In the genomic region with DNA sequence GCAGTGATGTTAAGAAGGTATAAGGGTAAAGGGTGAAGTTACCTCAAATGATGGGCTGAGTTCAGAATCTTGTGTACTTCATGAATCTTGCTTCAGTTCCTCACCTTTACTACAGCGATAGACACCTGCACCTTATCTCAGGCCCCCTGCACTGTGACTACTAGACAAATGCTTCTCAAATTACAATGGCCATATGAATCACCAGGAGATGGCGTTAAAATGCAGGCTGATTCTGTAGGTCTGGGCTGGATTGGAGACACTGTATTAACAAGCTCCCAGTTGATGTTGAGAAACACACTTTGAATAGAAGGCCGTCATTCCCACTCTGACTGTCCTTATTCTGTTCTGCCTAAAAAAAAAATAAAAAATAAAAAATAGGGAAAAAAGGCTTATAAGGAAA, we compare ENCODE assay signal across 8 cellular contexts. TPM values are rescaled to one million over a fixed set of nuclear protein-coding genes. Genes with fewer than 3 reads are reported as not detected.
DNase-seq lines count a peak whose midpoint lies in the region; ATAC-seq and TF ChIP-seq lines count a peak whose summit lies in the region.

No MANE protein-coding gene starts in this region.

- intact Hi-C loops in upper lobe of right lung (cut with DNase I), result no loop called here

- no peak overlapping the region for H3K4me3 Mint-ChIP-seq in activated naive CD4-positive, alpha-beta T cell treated with anti-CD3 and anti-CD28 coated beads, Interleukin-2, amount 10 ng/mL, durations not matched to agents 7 days and 5 days

- H3K9ac ChIP-seq in mesenchymal stem cell (ENCODE audit: low read length), result no peak overlapping the region

- no peak overlapping the region for H4K8ac ChIP-seq in mesenchymal stem cell (ENCODE audit: low read length)

- CTCF ChIA-PET in activated naive CD4-positive, alpha-beta T cell treated with anti-CD3 and anti-CD28 coated beads, Interleukin-2, amount 10 ng/mL, durations not matched to agents 7 days and 5 days (lab: Charles Lee), result interaction anchor here (0.5 to 1.7 kb wide), 4 partner anchors 10 to 26 kb away, joined by 3 to 5 read pairs (median 4); no protein-coding TSS in a partner anchor

- ATAC-seq in HG02798 (IDR thresholded peaks at IDR 0.05; ENCODE audit: poor library complexity, unreplicated experiment) (no peak), upper lobe of right lung (no peak), HG03159 (IDR thresholded peaks at IDR 0.05; ENCODE audit: unreplicated experiment) (no peak)

- H3K4ac ChIP-seq in mesenchymal stem cell (ENCODE audit: low read depth in 1 of 2, low read length in 2 of 2), result no peak overlapping the region

- H3K4me1 ChIP-seq in mesenchymal stem cell (ENCODE audit: control insufficient read depth, insufficient read depth, low read depth, low read length) (no peaks in the 10 kb centered on the region), upper lobe of right lung (no peaks in the 10 kb centered on the region)

- no peak overlapping the region for H2AK5ac ChIP-seq in mesenchymal stem cell (ENCODE audit: low read length, severe bottlenecking)

- H3K36me3 ChIP-seq in mesenchymal stem cell (ENCODE audit: control insufficient read depth in 1 of 2, insufficient read depth in 2 of 2, low read depth in 1 of 2, low read length in 2 of 2) (peaks cover 29 to 89% of the 10 kb centered on the region in 2 experiments), upper lobe of right lung (peaks cover 71% of the 10 kb centered on the region)

- H4K91ac ChIP-seq in mesenchymal stem cell (ENCODE audit: low read length), result no peak overlapping the region

- no peak overlapping the region for H2AFZ ChIP-seq in mesenchymal stem cell (ENCODE audit: low read depth, low read length)

- peaks cover 72% of the 10 kb centered on the region for H3K36me3 Mint-ChIP-seq in activated naive CD4-positive, alpha-beta T cell treated with anti-CD3 and anti-CD28 coated beads, Interleukin-2, amount 10 ng/mL, durations not matched to agents 7 days and 5 days

- no peak overlapping the region for H3K4me2 ChIP-seq in mesenchymal stem cell (ENCODE audit: low read length, poor library complexity, severe bottlenecking)

- no peak overlapping the region for H2BK120ac ChIP-seq in mesenchymal stem cell (ENCODE audit: low read depth, low read length)

- H2BK12ac ChIP-seq in mesenchymal stem cell (ENCODE audit: low read length in 2 of 2), result no peak overlapping the region

- no peaks in the 10 kb centered on the region for H3K4me1 Mint-ChIP-seq in activated naive CD4-positive, alpha-beta T cell treated with anti-CD3 and anti-CD28 coated beads, Interleukin-2, amount 10 ng/mL, durations not matched to agents 7 days and 5 days

- DNase-seq in ELF-1 (ENCODE audit: low read depth, low spot score) (peak; percentile 35), NB4 (ENCODE audit: low read depth) (peak; percentile 35), astrocyte of the cerebellum (ENCODE audit: low read depth) (peak; percentile 67), mesenchymal stem cell (peak; percentile 35), upper lobe of right lung (no peak)
- no peak for DNase-seq in activated naive CD4-positive, alpha-beta T cell treated with anti-CD3 and anti-CD28 coated beads, Interleukin-2, amount 10 ng/mL, durations not matched to agents 7 days and 5 days

- no peak overlapping the region for H3K14ac ChIP-seq in mesenchymal stem cell (ENCODE audit: low read length in 2 of 2)

- 100% methylated on average over 1 of the region's 3 CpGs for WGBS in mesenchymal stem cell

- H3K27ac Mint-ChIP-seq in activated naive CD4-positive, alpha-beta T cell treated with anti-CD3 and anti-CD28 coated beads, Interleukin-2, amount 10 ng/mL, durations not matched to agents 7 days and 5 days, result no peak overlapping the region

- no peak overlapping the region for H3K27ac ChIP-seq in mesenchymal stem cell (ENCODE audit: low read length, poor library complexity, severe bottlenecking)
- no peak overlapping the region for H3K27ac ChIP-seq in upper lobe of right lung

- no peak overlapping the region for H3K18ac ChIP-seq in mesenchymal stem cell (ENCODE audit: low read depth in 1 of 2, low read length in 2 of 2)

- no peak overlapping the region for H2BK15ac ChIP-seq in mesenchymal stem cell (ENCODE audit: low read depth, poor library complexity, severe bottlenecking)

- TF ChIP-seq POLR2A in NB4 (IDR thresholded peaks at IDR 0.05; ENCODE audit: extremely low read depth, insufficient read length), result no peak

- in situ Hi-C loops in astrocyte of the cerebellum (cut with HindIII; ENCODE audit: low sequenced_read_pairs), result loop anchor here (25.0 kb wide), 1 partner anchor 467 kb away; the partner anchor contains the start of gene RXFP3

- TF ChIP-seq CTCF in NB4 (IDR thresholded peaks at IDR 0.05; ENCODE audit: low read depth, low read length), result no peak
- peak; percentile 74 for TF ChIP-seq CTCF in astrocyte of the cerebellum (IDR thresholded peaks at IDR 0.05; ENCODE audit: low read depth, low read length, missing control alignments)
- no peak for TF ChIP-seq CTCF in upper lobe of right lung (IDR thresholded peaks at IDR 0.05)

- H3K23ac ChIP-seq in mesenchymal stem cell (ENCODE audit: low read length in 2 of 2), result no peak overlapping the region

- H3K9me3 Mint-ChIP-seq in activated naive CD4-positive, alpha-beta T cell treated with anti-CD3 and anti-CD28 coated beads, Interleukin-2, amount 10 ng/mL, durations not matched to agents 7 days and 5 days, result peaks cover 11% of the 10 kb centered on the region

- H3K27me3 ChIP-seq in mesenchymal stem cell (ENCODE audit: control insufficient read depth in 1 of 2, insufficient read depth in 1 of 2, low read length in 2 of 2) (no peaks in the 10 kb centered on the region), upper lobe of right lung (no peaks in the 10 kb centered on the region)

- no peak overlapping the region for H3K4me3 ChIP-seq in NB4 (ENCODE audit: low read depth, low read length)
- no peak overlapping the region for H3K4me3 ChIP-seq in astrocyte of the cerebellum (ENCODE audit: low read depth, low read length)
- H3K4me3 ChIP-seq in mesenchymal stem cell (ENCODE audit: insufficient read depth in 1 of 2, low read depth in 1 of 2, low read length in 2 of 2), result no peak overlapping the region
- no peak overlapping the region for H3K4me3 ChIP-seq in upper lobe of right lung

- peaks cover 22% of the 10 kb centered on the region for H3K79me1 ChIP-seq in mesenchymal stem cell (replicated peaks; ENCODE audit: low read length, poor library complexity, severe bottlenecking)

- H3K9me3 ChIP-seq in mesenchymal stem cell (ENCODE audit: control insufficient read depth, low read length) (no peaks in the 10 kb centered on the region), upper lobe of right lung (no peaks in the 10 kb centered on the region)

- H2BK5ac ChIP-seq in mesenchymal stem cell (ENCODE audit: low read depth, low read length, poor library complexity, severe bottlenecking), result no peak overlapping the region

- H3K27me3 Mint-ChIP-seq in activated naive CD4-positive, alpha-beta T cell treated with anti-CD3 and anti-CD28 coated beads, Interleukin-2, amount 10 ng/mL, durations not matched to agents 7 days and 5 days, result no peaks in the 10 kb centered on the region

RNA-seq across cellular contexts. Expression of gene TARS1, which starts 29.8 kb away (rescaled TPM):
- polyA plus RNA-seq in mesenchymal stem cell (2013, experiment 1 of 2), result 298 TPM
- polyA plus RNA-seq in mesenchymal stem cell (2013, experiment 2 of 2), result 310 TPM
- total RNA-seq in upper lobe of right lung, result 92.5 TPM

Comparison
In these comparisons a context has a peak if more than half of its experiments do, and no peak if none do; other contexts are left out.
1. DNase-seq: peak in ELF-1 (single experiment), NB4 (single experiment), astrocyte of the cerebellum (single experiment) and mesenchymal stem cell (single experiment); none in upper lobe of right lung (single experiment) and activated naive CD4-positive, alpha-beta T cell treated with anti-CD3 and anti-CD28 coated beads, Interleukin-2, amount 10 ng/mL, durations not matched to agents 7 days and 5 days (single experiment).